Comparison of ENCODE assay signal across 19 cellular contexts in the genomic region with DNA sequence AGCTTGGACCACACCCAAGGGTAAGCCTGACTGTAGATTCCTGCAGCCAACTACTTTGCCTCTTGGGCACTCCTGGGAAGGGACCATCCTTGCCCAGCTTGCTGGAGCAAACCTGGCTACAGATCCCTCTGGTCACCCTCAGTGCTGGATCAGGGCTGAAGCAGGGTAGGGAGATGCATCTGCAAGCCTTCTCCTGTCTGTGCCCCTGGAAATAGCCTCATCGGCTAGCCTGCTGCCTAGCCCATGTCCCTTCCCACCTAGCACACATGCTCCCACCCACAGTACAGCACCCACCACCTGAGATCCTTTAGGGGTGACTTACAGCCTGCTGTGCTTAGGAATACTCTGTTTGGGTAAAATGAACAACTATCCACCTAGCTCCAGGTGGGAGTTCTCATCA.
"Had no signal": no experiment of that assay in that cellular context is flagged by ENCODE, and none has a peak within 500 bp of the region (broad histone marks: within the 10 kb centered on the region; RNA-seq: fewer than 3 reads in every experiment).

No MANE protein-coding gene starts in this region.

- H3K4me3 ChIP-seq: coronary artery, dorsolateral prefrontal cortex, esophagus squamous epithelium, gastrocnemius medialis, heart right ventricle, left lung, lower lobe of right lung, mucosa of descending colon had no signal

- H3K27me3 ChIP-seq: dorsolateral prefrontal cortex had no signal

- H3K36me3 ChIP-seq: esophagus squamous epithelium, gastrocnemius medialis, heart right ventricle, left lung, lower lobe of right lung had no signal

- ATAC-seq: gastrocnemius medialis, heart right ventricle, left cardiac atrium, left lung, left ventricle myocardium superior, lower lobe of right lung, mucosa of descending colon had no signal

- DNase-seq: dermis blood vessel endothelial cell; dorsolateral prefrontal cortex; effector CD4-positive, alpha-beta T cell; effector memory CD4-positive, alpha-beta T cell; esophagus squamous epithelium; foreskin fibroblast; foreskin melanocyte; gastrocnemius medialis; glutamatergic neuron; head of caudate nucleus; heart right ventricle; hippocampal formation; left cardiac atrium; left lung; left ventricle myocardium superior; lower lobe of right lung; mesenchymal stem cell; mucosa of descending colon had no signal

- H3K27ac ChIP-seq: coronary artery, dorsolateral prefrontal cortex, esophagus squamous epithelium, gastrocnemius medialis, heart right ventricle, left lung, lower lobe of right lung had no signal

- H3K9me3 ChIP-seq: esophagus squamous epithelium, gastrocnemius medialis, heart right ventricle, left lung, lower lobe of right lung, mucosa of descending colon had no signal

- H3K4me1 ChIP-seq: esophagus squamous epithelium, gastrocnemius medialis, heart right ventricle, left lung, lower lobe of right lung had no signal
